9 cellular contexts compared by ENCODE assay signal in the genomic region with DNA sequence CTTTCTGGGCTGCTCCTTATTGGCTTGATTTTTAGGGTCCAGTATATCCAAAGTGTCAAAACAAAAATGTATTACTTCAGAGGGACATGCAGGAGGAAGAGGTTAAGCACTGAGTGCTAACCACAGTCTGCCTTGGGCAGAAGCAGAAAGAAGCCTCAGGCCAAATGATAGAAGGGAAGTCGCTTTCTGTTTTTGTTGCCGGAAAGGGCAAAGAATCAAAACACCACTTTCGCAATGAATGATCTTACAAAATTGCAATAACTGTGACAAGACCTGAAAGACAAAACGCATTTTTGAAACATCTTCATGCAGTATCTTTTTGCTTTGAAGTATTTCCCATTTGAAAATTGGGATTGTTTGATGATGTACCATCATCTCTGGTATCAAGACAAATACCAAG.
DNase-seq lines count a peak whose midpoint lies in the region; ATAC-seq, FAIRE-seq and TF ChIP-seq lines count a peak whose summit lies in the region.
"Had no signal": no experiment of that assay in that cellular context is flagged by ENCODE, and none has a peak within 500 bp of the region (broad histone marks: within the 10 kb centered on the region; RNA-seq: fewer than 3 reads in every experiment).

No MANE protein-coding gene starts in this region.

- DNase-seq in GM12891 (ENCODE audit: insufficient read length, low spot score) (peak; percentile 26), GM20000 (ENCODE audit: low spot score) (peak; percentile 50), DMS153 (lab: John Stamatoyannopoulos, UW) (no peak), pons (ENCODE audit: low spot score) (no peak), NCI-H2107 treated with DMSO at 0.1 percent for 48 hours (lab: John Stamatoyannopoulos, UW; ENCODE audit: unreplicated experiment) (no peak), NCI-H2029 treated with DMSO at 0.1 percent for 48 hours (lab: John Stamatoyannopoulos, UW) (no peak)

- no peak for TF ChIP-seq CTCF in GM20000 (IDR thresholded peaks at IDR 0.05; ENCODE audit: extremely low read depth, missing control alignments)

- no peaks in the 10 kb centered on the region for H3K9me3 Mint-ChIP-seq in activated naive CD8-positive, alpha-beta T cell (ENCODE audit: low read depth)

- no peaks in the 10 kb centered on the region for H3K27me3 Mint-ChIP-seq in activated naive CD8-positive, alpha-beta T cell

- peak overlapping the region; percentile 18 for H3K27ac Mint-ChIP-seq in activated naive CD8-positive, alpha-beta T cell

- ATAC-seq in HG03558 (IDR thresholded peaks at IDR 0.05; ENCODE audit: extremely low read depth, unreplicated experiment): peak; percentile 64

- H3K36me3 Mint-ChIP-seq in activated naive CD8-positive, alpha-beta T cell: peaks cover 3% of the 10 kb centered on the region

- TF ChIP-seq POLR2A in GM12891 (IDR thresholded peaks at IDR 0.05; ENCODE audit: low read depth, low read length): peak; percentile 48; the same call in 1 of the 2 replicates

- H3K4me3 Mint-ChIP-seq in activated naive CD8-positive, alpha-beta T cell: peak overlapping the region; percentile 11

- FAIRE-seq in GM12891 (lab: Jason Lieb, UNC): peak; percentile 82
- FAIRE-seq: bronchial epithelial cell had no signal

- peaks cover 30% of the 10 kb centered on the region for H3K4me1 Mint-ChIP-seq in activated naive CD8-positive, alpha-beta T cell (ENCODE audit: low read depth)

TF ChIP-seq in GM12891, 5 proteins besides CTCF, POLR2A, EP300 and RAD21:
- no peak for TF ChIP-seq POU2F2 (IDR thresholded peaks at IDR 0.05; ENCODE audit: low read depth, low read length)
- peak; percentile 81 for TF ChIP-seq SPI1 (IDR thresholded peaks at IDR 0.05; ENCODE audit: low read depth, low read length)
- no peak for TF ChIP-seq PAX5 (IDR thresholded peaks at IDR 0.05; ENCODE audit: insufficient read depth, low read length, severe bottlenecking)
- 0 out of 2 replicates have a peak, but pooled peaks have one; percentile 28 for TF ChIP-seq TAF1 (IDR thresholded peaks at IDR 0.05; ENCODE audit: low read depth, low read length)
- no peak for TF ChIP-seq POLR2AphosphoS5 (IDR thresholded peaks at IDR 0.05; ENCODE audit: low read depth, low read length)

Comparison
In these comparisons a context has a peak if more than half of its experiments do, and no peak if none do; other contexts are left out.
1. DNase-seq: peak in GM12891 (single experiment) and GM20000 (single experiment); none in DMS153 (single experiment), pons (single experiment), NCI-H2107 treated with DMSO at 0.1 percent for 48 hours (single experiment) and NCI-H2029 treated with DMSO at 0.1 percent for 48 hours (single experiment).